ENCODE assay signal across 11 cellular contexts in genomic region chr13:73938375-73939070, GRCh38.
DNase-seq lines count a peak whose midpoint lies in the region; ATAC-seq and TF ChIP-seq lines count a peak whose summit lies in the region.
"Had no signal": no experiment of that assay in that cellular context is flagged by ENCODE, and none has a peak within 500 bp of the region (broad histone marks: within the 10 kb centered on the region; RNA-seq: fewer than 3 reads in every experiment).

No MANE protein-coding gene starts in this region.

- CTCF ChIA-PET in OCI-LY7 (lab: Charles Lee; ENCODE audit: unreplicated experiment) = interaction anchor here (0.6 kb wide), 1 partner anchor 10 kb away, joined by 3 read pairs; no protein-coding TSS in a partner anchor

- H3K27ac ChIP-seq in HUES48 (ENCODE audit: low read depth, low read length) (peak overlapping the region; percentile 11), neural progenitor cell (no peak overlapping the region), OCI-LY7 (ENCODE audit: low read depth, low read length, poor library complexity, severe bottlenecking) (no peak overlapping the region)

- no TSS peak for BruUV-seq in OCI-LY7 (replicated peaks; lab: Mats Ljungman, UMichigan)

- no peak for ATAC-seq in HG03045 (IDR thresholded peaks at IDR 0.05; ENCODE audit: unreplicated experiment)

- peak; percentile 17 for DNase-seq in COLO829 (ENCODE audit: low spot score)
- peak; percentile 95 for DNase-seq in choroid plexus epithelial cell (ENCODE audit: low read depth)
- no peak for DNase-seq in neural progenitor cell (ENCODE audit: low spot score)
- DNase-seq in OCI-LY7 (ENCODE audit: low spot score) = no peak
- no peak for DNase-seq in GM20000 (ENCODE audit: low spot score)
- no peak for DNase-seq in stimulated activated CD4-positive, alpha-beta T cell treated with anti-CD3 and anti-CD28 coated beads, Interleukin-2, amount 100 ng/mL, for 48 hours
- DNase-seq: activated gamma-delta T cell treated with Interleukin-2 at 50 U/mL for 16 hours, glutamatergic neuron, NCI-H524 had no signal

- H3K9me2 ChIP-seq in OCI-LY7 (ENCODE audit: insufficient read depth, low read length) = no peaks in the 10 kb centered on the region

- H3K4me2 ChIP-seq in neural progenitor cell = no peak overlapping the region
- no peak overlapping the region for H3K4me2 ChIP-seq in OCI-LY7 (ENCODE audit: low read length)

- intact Hi-C loops in OCI-LY7 (cut with micrococcal nuclease; ENCODE audit: unreplicated experiment) = no loop called here

- no peaks in the 10 kb centered on the region for H4K20me1 ChIP-seq in neural progenitor cell (ENCODE audit: low read depth)
- no peaks in the 10 kb centered on the region for H4K20me1 ChIP-seq in OCI-LY7 (ENCODE audit: insufficient read depth, low read length)

- H3K4me1 ChIP-seq in HUES48 (ENCODE audit: control insufficient read depth, insufficient read depth, low read length) (peaks cover 32% of the 10 kb centered on the region), neural progenitor cell (peaks cover 13% of the 10 kb centered on the region), OCI-LY7 (ENCODE audit: insufficient read depth, low read length, poor library complexity, severe bottlenecking) (peaks cover 23% of the 10 kb centered on the region)

- no peak overlapping the region for H3K4me3 ChIP-seq in HUES48 (ENCODE audit: low read depth, low read length)
- H3K4me3 ChIP-seq in choroid plexus epithelial cell (ENCODE audit: low read depth, low read length) = no peak overlapping the region
- no peak overlapping the region for H3K4me3 ChIP-seq in neural progenitor cell
- H3K4me3 ChIP-seq in OCI-LY7 (ENCODE audit: low read depth, low read length, poor library complexity, severe bottlenecking) = no peak overlapping the region

- no peak overlapping the region for H2AFZ ChIP-seq in neural progenitor cell (replicated peaks)
- no peak overlapping the region for H2AFZ ChIP-seq in OCI-LY7 (ENCODE audit: low read length)

- H3K36me3 ChIP-seq in HUES48 (ENCODE audit: control insufficient read depth, insufficient read depth, low read length) = no peaks in the 10 kb centered on the region
- no peaks in the 10 kb centered on the region for H3K36me3 ChIP-seq in neural progenitor cell
- H3K36me3 ChIP-seq in OCI-LY7 (ENCODE audit: insufficient read depth, low read length) = peaks cover 50% of the 10 kb centered on the region

- no peaks in the 10 kb centered on the region for H3F3A ChIP-seq in neural progenitor cell (ENCODE audit: low read depth)

- no peak overlapping the region for H3K4me3 Mint-ChIP-seq in neural progenitor cell

- H3K36me3 Mint-ChIP-seq in neural progenitor cell = peaks cover 20% of the 10 kb centered on the region

- H3K9ac ChIP-seq in HUES48 (ENCODE audit: low read depth, low read length) (no peak overlapping the region), neural progenitor cell (no peak overlapping the region)

- TF ChIP-seq CTCF in choroid plexus epithelial cell (conservative IDR thresholded peaks at IDR 0.05; ENCODE audit: low read depth, low read length) (no peak), neural progenitor cell (IDR thresholded peaks at IDR 0.05) (no peak), OCI-LY7 (conservative IDR thresholded peaks at IDR 0.05; ENCODE audit: low read length) (no peak), GM20000 (IDR thresholded peaks at IDR 0.05; ENCODE audit: extremely low read depth, missing control alignments) (no peak)

- H3K27ac Mint-ChIP-seq in neural progenitor cell = peak overlapping the region; percentile 22

- H3K4me1 Mint-ChIP-seq in neural progenitor cell = peaks cover 33% of the 10 kb centered on the region

- no peaks in the 10 kb centered on the region for H3K9me3 Mint-ChIP-seq in neural progenitor cell

- no peaks in the 10 kb centered on the region for H3K27me3 Mint-ChIP-seq in neural progenitor cell (ENCODE audit: insufficient read depth, low read depth)

- POLR2A ChIA-PET in OCI-LY7 (lab: Charles Lee) = interaction anchor here (0.6 to 1.9 kb wide), 5 partner anchors 11 to 97 kb away, joined by 3 to 7 read pairs (median 3); no protein-coding TSS in a partner anchor

- no peaks in the 10 kb centered on the region for H3K27me3 ChIP-seq in HUES48 (ENCODE audit: control insufficient read depth, insufficient read depth, low read length)
- H3K27me3 ChIP-seq in neural progenitor cell = no peaks in the 10 kb centered on the region

- no peaks in the 10 kb centered on the region for H3K79me2 ChIP-seq in neural progenitor cell (ENCODE audit: low read depth)
- H3K79me2 ChIP-seq in OCI-LY7 (ENCODE audit: insufficient read depth, low read depth, low read length) = no peaks in the 10 kb centered on the region

- H3K9me3 ChIP-seq in HUES48 (ENCODE audit: control insufficient read depth, insufficient read depth, low read length) (no peaks in the 10 kb centered on the region), neural progenitor cell (ENCODE audit: low read depth) (no peaks in the 10 kb centered on the region), OCI-LY7 (ENCODE audit: low read length) (no peaks in the 10 kb centered on the region)

Comparison
In these comparisons a context has a peak if more than half of its experiments do, and no peak if none do; other contexts are left out.
1. DNase-seq: peak in COLO829 (single experiment) and choroid plexus epithelial cell (single experiment); none in neural progenitor cell (single experiment), OCI-LY7 (single experiment), GM20000 (single experiment) and stimulated activated CD4-positive, alpha-beta T cell treated with anti-CD3 and anti-CD28 coated beads, Interleukin-2, amount 100 ng/mL, for 48 hours (0 of 2).